Comparison of ENCODE assay signal across 8 cellular contexts in genomic region chr18:53380063-53380639, GRCh38.
DNase-seq lines count a peak whose midpoint lies in the region; ATAC-seq and TF ChIP-seq lines count a peak whose summit lies in the region.

No MANE protein-coding gene starts in this region.

- H3K4me1 Mint-ChIP-seq in CD8-positive, alpha-beta T cell (ENCODE audit: low read depth), result no peaks in the 10 kb centered on the region

- H3K36me3 Mint-ChIP-seq in CD8-positive, alpha-beta T cell, result no peaks in the 10 kb centered on the region

- DNase-seq in SIG-M5 treated with dmso at 0.1 percent for 504 hours (lab: John Stamatoyannopoulos, UW; ENCODE audit: unreplicated experiment) (peak; percentile 31), SIG-M5 (lab: John Stamatoyannopoulos, UW) (no peak), KBM-7 (peak; percentile 15), SW480 (ENCODE audit: low spot score) (peak; percentile 12), kidney glomerular epithelial cell (lab: John Stamatoyannopoulos, UW) (peak; percentile 48)
- DNase-seq in activated naive CD4-positive, alpha-beta T cell treated with anti-CD3 and anti-CD28 coated beads, Interleukin-2, amount 50 U/mL, for 16 hours, result no peak
- DNase-seq in CD8-positive, alpha-beta T cell, result no peak
- no peak for DNase-seq in activated CD4-positive, alpha-beta T cell treated with anti-CD3 and anti-CD28 coated beads, Interleukin-2, amount 50 U/mL, for 48 hours

- H3K27me3 Mint-ChIP-seq in CD8-positive, alpha-beta T cell (ENCODE audit: low read depth), result no peaks in the 10 kb centered on the region

- no peaks in the 10 kb centered on the region for H3K9me3 Mint-ChIP-seq in CD8-positive, alpha-beta T cell

- H3K4me3 Mint-ChIP-seq in CD8-positive, alpha-beta T cell, result no peak overlapping the region

- no peak overlapping the region for H3K27ac ChIP-seq in CD8-positive, alpha-beta T cell (ENCODE audit: low read depth, low read length)

- TF ChIP-seq CTCF in CD8-positive, alpha-beta T cell (IDR thresholded peaks at IDR 0.05), result no peak

- no peak overlapping the region for H3K4me3 ChIP-seq in CD8-positive, alpha-beta T cell (ENCODE audit: low read depth, low read length)

- POLR2A ChIA-PET in CD8-positive, alpha-beta T cell (lab: Charles Lee), result no interaction called here

- ATAC-seq in CD8-positive, alpha-beta T cell, result no peak

- H3K4me1 ChIP-seq in CD8-positive, alpha-beta T cell (ENCODE audit: insufficient read depth, low read length), result no peaks in the 10 kb centered on the region

- H3K36me3 ChIP-seq in CD8-positive, alpha-beta T cell (ENCODE audit: insufficient read depth, low read length), result no peaks in the 10 kb centered on the region

- no peaks in the 10 kb centered on the region for H3K9me3 ChIP-seq in CD8-positive, alpha-beta T cell (ENCODE audit: low read length)

- CTCF ChIA-PET in CD8-positive, alpha-beta T cell (lab: Charles Lee), result no interaction called here

- no peaks in the 10 kb centered on the region for H3K27me3 ChIP-seq in CD8-positive, alpha-beta T cell (ENCODE audit: insufficient read depth, low read length)

- intact Hi-C loops in CD8-positive, alpha-beta T cell (cut with DNase I, micrococcal nuclease), result no loop called here

- H3K27ac Mint-ChIP-seq in CD8-positive, alpha-beta T cell, result no peak overlapping the region

- in situ Hi-C loops in KBM-7 (cut with MboI; ENCODE audit: low pct_unique_long_range_greater_than_20kb, low sequenced_read_pairs), result no loop called here

Comparison
In these comparisons a context has a peak if more than half of its experiments do, and no peak if none do; other contexts are left out.
1. DNase-seq: peak in SIG-M5 treated with dmso at 0.1 percent for 504 hours (single experiment), KBM-7 (single experiment), SW480 (single experiment) and kidney glomerular epithelial cell (single experiment); none in SIG-M5 (single experiment), activated naive CD4-positive, alpha-beta T cell treated with anti-CD3 and anti-CD28 coated beads, Interleukin-2, amount 50 U/mL, for 16 hours (single experiment), CD8-positive, alpha-beta T cell (0 of 7) and activated CD4-positive, alpha-beta T cell treated with anti-CD3 and anti-CD28 coated beads, Interleukin-2, amount 50 U/mL, for 48 hours (0 of 2).